ENCODE assay signal across 5 cellular contexts in genomic region chr16:20026673-20027072, GRCh38.
"Had no signal": no experiment of that assay in that cellular context is flagged by ENCODE, and none has a peak within 500 bp of the region (broad histone marks: within the 10 kb centered on the region; RNA-seq: fewer than 3 reads in every experiment).

No MANE protein-coding gene starts in this region.

- DNase-seq: IMR-90, KBM-7, KG1 had no signal

- ATAC-seq: HepG2, K562 had no signal
